Comparison of ENCODE assay signal across 2 cellular contexts in the genomic region with DNA sequence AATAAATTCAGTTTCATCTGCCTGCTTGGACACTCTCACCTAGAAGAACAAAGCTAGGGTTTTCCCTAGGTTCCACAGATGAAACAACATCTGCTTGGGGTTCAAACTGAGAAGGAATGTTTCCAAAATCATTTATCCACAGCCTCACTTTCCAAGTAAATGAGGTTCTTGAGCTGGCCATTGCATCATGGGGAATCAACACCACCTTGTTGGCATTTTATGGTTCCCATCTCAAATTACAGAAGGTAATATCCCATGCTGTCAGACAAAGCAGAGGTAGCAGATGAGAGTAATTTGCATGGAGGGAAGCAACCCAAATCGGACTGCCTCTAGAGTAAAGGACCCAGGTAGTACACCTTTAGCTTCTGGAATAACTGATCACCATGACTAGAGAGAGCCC.
TF ChIP-seq lines count a peak whose summit lies in the region.

No MANE protein-coding gene starts in this region.

TF ChIP-seq in GM23338, 12 proteins besides CTCF, POLR2A, EP300 and RAD21:
- TF ChIP-seq JUNB (IDR thresholded peaks at IDR 0.05; ENCODE audit: unreplicated experiment) (no peak), ZNF331 (CRISPR knock-in tag; IDR thresholded peaks at IDR 0.05; ENCODE audit: low read depth) (no peak), EZH2phosphoT487 (IDR thresholded peaks at IDR 0.05; ENCODE audit: unreplicated experiment) (no peak), EZH2 (IDR thresholded peaks at IDR 0.05; ENCODE audit: low read depth, unreplicated experiment) (no peak), NANOG (IDR thresholded peaks at IDR 0.05; ENCODE audit: borderline replicate concordance) (no peak), ZNF114 (CRISPR knock-in tag; IDR thresholded peaks at IDR 0.05) (no peak), POLR2AphosphoS5 (IDR thresholded peaks at IDR 0.05; ENCODE audit: low read depth) (no peak)
- TF ChIP-seq, protein P1, sequence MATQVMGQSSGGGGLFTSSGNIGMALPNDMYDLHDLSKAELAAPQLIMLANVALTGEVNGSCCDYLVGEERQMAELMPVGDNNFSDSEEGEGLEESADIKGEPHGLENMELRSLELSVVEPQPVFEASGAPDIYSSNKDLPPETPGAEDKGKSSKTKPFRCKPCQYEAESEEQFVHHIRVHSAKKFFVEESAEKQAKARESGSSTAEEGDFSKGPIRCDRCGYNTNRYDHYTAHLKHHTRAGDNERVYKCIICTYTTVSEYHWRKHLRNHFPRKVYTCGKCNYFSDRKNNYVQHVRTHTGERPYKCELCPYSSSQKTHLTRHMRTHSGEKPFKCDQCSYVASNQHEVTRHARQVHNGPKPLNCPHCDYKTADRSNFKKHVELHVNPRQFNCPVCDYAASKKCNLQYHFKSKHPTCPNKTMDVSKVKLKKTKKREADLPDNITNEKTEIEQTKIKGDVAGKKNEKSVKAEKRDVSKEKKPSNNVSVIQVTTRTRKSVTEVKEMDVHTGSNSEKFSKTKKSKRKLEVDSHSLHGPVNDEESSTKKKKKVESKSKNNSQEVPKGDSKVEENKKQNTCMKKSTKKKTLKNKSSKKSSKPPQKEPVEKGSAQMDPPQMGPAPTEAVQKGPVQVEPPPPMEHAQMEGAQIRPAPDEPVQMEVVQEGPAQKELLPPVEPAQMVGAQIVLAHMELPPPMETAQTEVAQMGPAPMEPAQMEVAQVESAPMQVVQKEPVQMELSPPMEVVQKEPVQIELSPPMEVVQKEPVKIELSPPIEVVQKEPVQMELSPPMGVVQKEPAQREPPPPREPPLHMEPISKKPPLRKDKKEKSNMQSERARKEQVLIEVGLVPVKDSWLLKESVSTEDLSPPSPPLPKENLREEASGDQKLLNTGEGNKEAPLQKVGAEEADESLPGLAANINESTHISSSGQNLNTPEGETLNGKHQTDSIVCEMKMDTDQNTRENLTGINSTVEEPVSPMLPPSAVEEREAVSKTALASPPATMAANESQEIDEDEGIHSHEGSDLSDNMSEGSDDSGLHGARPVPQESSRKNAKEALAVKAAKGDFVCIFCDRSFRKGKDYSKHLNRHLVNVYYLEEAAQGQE (IDR thresholded peaks at IDR 0.05; ENCODE audit: unreplicated experiment), result no peak
- TF ChIP-seq, protein P2, sequence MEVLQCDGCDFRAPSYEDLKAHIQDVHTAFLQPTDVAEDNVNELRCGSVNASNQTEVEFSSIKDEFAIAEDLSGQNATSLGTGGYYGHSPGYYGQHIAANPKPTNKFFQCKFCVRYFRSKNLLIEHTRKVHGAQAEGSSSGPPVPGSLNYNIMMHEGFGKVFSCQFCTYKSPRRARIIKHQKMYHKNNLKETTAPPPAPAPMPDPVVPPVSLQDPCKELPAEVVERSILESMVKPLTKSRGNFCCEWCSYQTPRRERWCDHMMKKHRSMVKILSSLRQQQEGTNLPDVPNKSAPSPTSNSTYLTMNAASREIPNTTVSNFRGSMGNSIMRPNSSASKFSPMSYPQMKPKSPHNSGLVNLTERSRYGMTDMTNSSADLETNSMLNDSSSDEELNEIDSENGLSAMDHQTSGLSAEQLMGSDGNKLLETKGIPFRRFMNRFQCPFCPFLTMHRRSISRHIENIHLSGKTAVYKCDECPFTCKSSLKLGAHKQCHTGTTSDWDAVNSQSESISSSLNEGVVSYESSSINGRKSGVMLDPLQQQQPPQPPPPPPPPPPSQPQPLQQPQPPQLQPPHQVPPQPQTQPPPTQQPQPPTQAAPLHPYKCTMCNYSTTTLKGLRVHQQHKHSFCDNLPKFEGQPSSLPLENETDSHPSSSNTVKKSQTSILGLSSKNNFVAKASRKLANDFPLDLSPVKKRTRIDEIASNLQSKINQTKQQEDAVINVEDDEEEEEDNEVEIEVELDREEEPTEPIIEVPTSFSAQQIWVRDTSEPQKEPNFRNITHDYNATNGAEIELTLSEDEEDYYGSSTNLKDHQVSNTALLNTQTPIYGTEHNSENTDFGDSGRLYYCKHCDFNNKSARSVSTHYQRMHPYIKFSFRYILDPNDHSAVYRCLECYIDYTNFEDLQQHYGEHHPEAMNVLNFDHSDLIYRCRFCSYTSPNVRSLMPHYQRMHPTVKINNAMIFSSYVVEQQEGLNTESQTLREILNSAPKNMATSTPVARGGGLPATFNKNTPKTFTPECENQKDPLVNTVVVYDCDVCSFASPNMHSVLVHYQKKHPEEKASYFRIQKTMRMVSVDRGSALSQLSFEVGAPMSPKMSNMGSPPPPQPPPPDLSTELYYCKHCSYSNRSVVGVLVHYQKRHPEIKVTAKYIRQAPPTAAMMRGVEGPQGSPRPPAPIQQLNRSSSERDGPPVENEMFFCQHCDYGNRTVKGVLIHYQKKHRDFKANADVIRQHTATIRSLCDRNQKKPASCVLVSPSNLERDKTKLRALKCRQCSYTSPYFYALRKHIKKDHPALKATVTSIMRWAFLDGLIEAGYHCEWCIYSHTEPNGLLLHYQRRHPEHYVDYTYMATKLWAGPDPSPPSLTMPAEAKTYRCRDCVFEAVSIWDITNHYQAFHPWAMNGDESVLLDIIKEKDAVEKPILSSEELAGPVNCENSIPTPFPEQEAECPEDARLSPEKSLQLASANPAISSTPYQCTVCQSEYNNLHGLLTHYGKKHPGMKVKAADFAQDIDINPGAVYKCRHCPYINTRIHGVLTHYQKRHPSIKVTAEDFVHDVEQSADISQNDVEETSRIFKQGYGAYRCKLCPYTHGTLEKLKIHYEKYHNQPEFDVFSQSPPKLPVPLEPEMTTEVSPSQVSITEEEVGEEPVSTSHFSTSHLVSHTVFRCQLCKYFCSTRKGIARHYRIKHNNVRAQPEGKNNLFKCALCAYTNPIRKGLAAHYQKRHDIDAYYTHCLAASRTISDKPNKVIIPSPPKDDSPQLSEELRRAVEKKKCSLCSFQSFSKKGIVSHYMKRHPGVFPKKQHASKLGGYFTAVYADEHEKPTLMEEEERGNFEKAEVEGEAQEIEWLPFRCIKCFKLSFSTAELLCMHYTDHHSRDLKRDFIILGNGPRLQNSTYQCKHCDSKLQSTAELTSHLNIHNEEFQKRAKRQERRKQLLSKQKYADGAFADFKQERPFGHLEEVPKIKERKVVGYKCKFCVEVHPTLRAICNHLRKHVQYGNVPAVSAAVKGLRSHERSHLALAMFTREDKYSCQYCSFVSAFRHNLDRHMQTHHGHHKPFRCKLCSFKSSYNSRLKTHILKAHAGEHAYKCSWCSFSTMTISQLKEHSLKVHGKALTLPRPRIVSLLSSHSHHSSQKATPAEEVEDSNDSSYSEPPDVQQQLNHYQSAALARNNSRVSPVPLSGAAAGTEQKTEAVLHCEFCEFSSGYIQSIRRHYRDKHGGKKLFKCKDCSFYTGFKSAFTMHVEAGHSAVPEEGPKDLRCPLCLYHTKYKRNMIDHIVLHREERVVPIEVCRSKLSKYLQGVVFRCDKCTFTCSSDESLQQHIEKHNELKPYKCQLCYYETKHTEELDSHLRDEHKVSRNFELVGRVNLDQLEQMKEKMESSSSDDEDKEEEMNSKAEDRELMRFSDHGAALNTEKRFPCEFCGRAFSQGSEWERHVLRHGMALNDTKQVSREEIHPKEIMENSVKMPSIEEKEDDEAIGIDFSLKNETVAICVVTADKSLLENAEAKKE (CRISPR knock-in tag; IDR thresholded peaks at IDR 0.05), result no peak
- TF ChIP-seq, protein P3, sequence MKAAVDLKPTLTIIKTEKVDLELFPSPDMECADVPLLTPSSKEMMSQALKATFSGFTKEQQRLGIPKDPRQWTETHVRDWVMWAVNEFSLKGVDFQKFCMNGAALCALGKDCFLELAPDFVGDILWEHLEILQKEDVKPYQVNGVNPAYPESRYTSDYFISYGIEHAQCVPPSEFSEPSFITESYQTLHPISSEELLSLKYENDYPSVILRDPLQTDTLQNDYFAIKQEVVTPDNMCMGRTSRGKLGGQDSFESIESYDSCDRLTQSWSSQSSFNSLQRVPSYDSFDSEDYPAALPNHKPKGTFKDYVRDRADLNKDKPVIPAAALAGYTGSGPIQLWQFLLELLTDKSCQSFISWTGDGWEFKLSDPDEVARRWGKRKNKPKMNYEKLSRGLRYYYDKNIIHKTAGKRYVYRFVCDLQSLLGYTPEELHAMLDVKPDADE (IDR thresholded peaks at IDR 0.05), result no peak

TF ChIP-seq in HepG2, 621 proteins besides CTCF, POLR2A, EP300 and RAD21:
- TF ChIP-seq, protein P4, sequence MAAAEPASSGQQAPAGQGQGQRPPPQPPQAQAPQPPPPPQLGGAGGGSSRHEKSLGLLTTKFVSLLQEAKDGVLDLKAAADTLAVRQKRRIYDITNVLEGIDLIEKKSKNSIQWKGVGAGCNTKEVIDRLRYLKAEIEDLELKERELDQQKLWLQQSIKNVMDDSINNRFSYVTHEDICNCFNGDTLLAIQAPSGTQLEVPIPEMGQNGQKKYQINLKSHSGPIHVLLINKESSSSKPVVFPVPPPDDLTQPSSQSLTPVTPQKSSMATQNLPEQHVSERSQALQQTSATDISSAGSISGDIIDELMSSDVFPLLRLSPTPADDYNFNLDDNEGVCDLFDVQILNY (CRISPR knock-in tag; conservative IDR thresholded peaks at IDR 0.05), result no peak
- TF ChIP-seq, protein P5, sequence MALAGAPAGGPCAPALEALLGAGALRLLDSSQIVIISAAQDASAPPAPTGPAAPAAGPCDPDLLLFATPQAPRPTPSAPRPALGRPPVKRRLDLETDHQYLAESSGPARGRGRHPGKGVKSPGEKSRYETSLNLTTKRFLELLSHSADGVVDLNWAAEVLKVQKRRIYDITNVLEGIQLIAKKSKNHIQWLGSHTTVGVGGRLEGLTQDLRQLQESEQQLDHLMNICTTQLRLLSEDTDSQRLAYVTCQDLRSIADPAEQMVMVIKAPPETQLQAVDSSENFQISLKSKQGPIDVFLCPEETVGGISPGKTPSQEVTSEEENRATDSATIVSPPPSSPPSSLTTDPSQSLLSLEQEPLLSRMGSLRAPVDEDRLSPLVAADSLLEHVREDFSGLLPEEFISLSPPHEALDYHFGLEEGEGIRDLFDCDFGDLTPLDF (CRISPR knock-in tag; IDR thresholded peaks at IDR 0.05), result no peak
